27 cellular contexts compared by ENCODE assay signal in genomic region chr4:176482972-176483371, GRCh38.
"Had no signal": no experiment of that assay in that cellular context is flagged by ENCODE, and none has a peak within 500 bp of the region (broad histone marks: within the 10 kb centered on the region; RNA-seq: fewer than 3 reads in every experiment).

No MANE protein-coding gene starts in this region.

- H3K27me3 ChIP-seq: stomach, suprapubic skin, testis, thyroid gland, tibial artery, tibial nerve, transverse colon, upper lobe of left lung, upper lobe of right lung, uterus, vagina had no signal

- DNase-seq: stimulated activated CD4-positive, alpha-beta T cell treated with anti-CD3 and anti-CD28 coated beads, Interleukin-2, amount 100 ng/mL, for 48 hours; stimulated activated CD4-positive, alpha-beta T cell treated with anti-CD3 and anti-CD28 coated beads, Interleukin-4, amount 100 ng/mL, for 1 hour; stimulated activated CD4-positive, alpha-beta T cell treated with anti-CD3 and anti-CD28 coated beads, Interleukin-4, amount 100 ng/mL, for 24 hours; stimulated activated CD4-positive, alpha-beta T cell treated with anti-CD3 and anti-CD28 coated beads, Interleukin-4, amount 100 ng/mL, for 4 hours; stimulated activated CD8-positive, alpha-beta memory T cell treated with anti-CD3 and anti-CD28 coated beads, Interleukin-4, amount 100 ng/mL, for 48 hours; stimulated activated naive B cell treated with anti-CD40 and anti-IgM and Interleukin-4, amounts not matched to agents 10 μg/mL and 1 μg/mL and 100 μg/mL, for 72 hours; stimulated activated naive CD4-positive, alpha-beta T cell; stimulated activated naive CD4-positive, alpha-beta T cell treated with Interleukin-2 at 50 U/mL for 16 hours; stimulated activated naive CD8-positive, alpha-beta T cell treated with anti-CD3 and anti-CD28 coated beads, Interleukin-15, amount 100 ng/mL, for 72 hours; stimulated activated naive CD8-positive, alpha-beta T cell treated with anti-CD3 and anti-CD28 coated beads, Interleukin-15, Interleukin-2, amounts not matched to agents 100 U/mL and 50 U/mL, for 24 hours; stomach; substantia nigra; testis; thyroid gland; tibial artery; transverse colon; trophoblast cell; upper lobe of left lung; upper lobe of right lung; uterus had no signal

- ATAC-seq: stimulated activated effector memory CD8-positive, alpha-beta T cell treated with anti-CD3 and anti-CD28 coated beads, Interleukin-12 subunit alpha, Interleukin-12 subunit beta, amount 100 ng/mL, for 72 hours; stimulated activated memory B cell treated with anti-CD40 and anti-IgM and Interleukin-4, amounts not matched to agents 10 μg/mL and 1 μg/mL and 100 μg/mL, for 72 hours; stimulated activated naive B cell treated with anti-CD40 and anti-IgM and Interleukin-4, amounts not matched to agents 10 μg/mL and 1 μg/mL and 100 μg/mL, for 72 hours; stimulated activated naive CD8-positive, alpha-beta T cell treated with anti-CD3 and anti-CD28 coated beads, Interleukin-15, amount 100 ng/mL, for 72 hours; stimulated activated naive CD8-positive, alpha-beta T cell treated with anti-CD3 and anti-CD28 coated beads, Interleukin-15, Interleukin-2, amounts not matched to agents 100 U/mL and 50 U/mL, for 24 hours; upper lobe of right lung had no signal

- H3K36me3 ChIP-seq: stomach, suprapubic skin, thoracic aorta, thyroid gland, tibial artery, tibial nerve, transverse colon, upper lobe of left lung, upper lobe of right lung, uterus, vagina had no signal

- H3K4me3 ChIP-seq: stomach, suprapubic skin, testis, thoracic aorta, thyroid gland, tibial artery, tibial nerve, transverse colon, upper lobe of left lung, upper lobe of right lung, uterus, vagina had no signal

- H3K27ac ChIP-seq: stomach, suprapubic skin, testis, thoracic aorta, thyroid gland, tibial artery, tibial nerve, transverse colon, upper lobe of left lung, upper lobe of right lung, uterus, vagina had no signal

- H3K9me3 ChIP-seq: suprapubic skin, testis, thoracic aorta, thyroid gland, tibial artery, tibial nerve, transverse colon, upper lobe of left lung, upper lobe of right lung, uterus, vagina had no signal

- FAIRE-seq: urothelium cell line had no signal

- H3K4me1 ChIP-seq: stomach, suprapubic skin, thyroid gland, tibial artery, tibial nerve, transverse colon, upper lobe of left lung, upper lobe of right lung, uterus, vagina had no signal
